ENCODE assay signal across 8 cellular contexts in the genomic region with DNA sequence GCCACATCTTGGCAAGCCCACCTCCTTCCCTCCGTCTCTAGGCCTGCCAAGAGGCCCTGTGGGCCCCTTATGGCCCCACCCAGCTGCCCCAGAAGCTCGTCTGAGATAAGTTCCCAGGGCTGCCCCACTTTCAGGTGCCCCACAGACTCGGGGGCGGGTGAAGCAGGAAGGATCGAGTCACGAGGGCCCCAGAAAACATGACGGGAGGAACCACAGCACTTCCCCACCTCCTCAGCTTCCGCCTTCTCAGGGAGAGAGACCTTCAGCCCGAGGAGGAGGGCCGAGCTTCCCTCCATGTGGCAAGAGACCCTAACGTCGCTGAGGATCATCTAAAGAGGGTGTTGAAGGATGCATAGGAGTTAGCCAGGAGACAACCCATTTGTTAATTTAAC. TPM values are rescaled to one million over a fixed set of nuclear protein-coding genes. Genes with fewer than 3 reads are reported as not detected.
DNase-seq lines count a peak whose midpoint lies in the region; ATAC-seq, FAIRE-seq and TF ChIP-seq lines count a peak whose summit lies in the region.

No MANE protein-coding gene starts in this region.

- DNase-seq in HFFc6 (no peak), glutamatergic neuron (no peak), foreskin fibroblast (no peak), Caco-2 (no peak), RCC 7860 (ENCODE audit: low spot score) (no peak)
- peak; percentile 93 for DNase-seq in activated CD4-positive, alpha-beta T cell treated with anti-CD3 and anti-CD28 coated beads, Interleukin-2, amount 10 ng/mL, durations not matched to agents 24 days and 14 days
- DNase-seq in effector memory CD8-positive, alpha-beta T cell: peak; percentile 68 to 78 (median 75)
- peak; percentile 85 for DNase-seq in stimulated activated CD4-positive, alpha-beta T cell treated with anti-CD3 and anti-CD28 coated beads, Interleukin-4, amount 100 ng/mL, for 24 hours

- no TSS peak for BruUV-seq in Caco-2 (replicated peaks; lab: Mats Ljungman, UMichigan)

- H3K27ac Mint-ChIP-seq in HFFc6 (0 out of 2 replicates have a peak overlapping the region, but pooled peaks have one; percentile 11), glutamatergic neuron (ENCODE audit: unreplicated experiment) (no peak overlapping the region), Caco-2 (ENCODE audit: unreplicated experiment) (no peak overlapping the region)
- peak overlapping the region; percentile 91 for H3K27ac Mint-ChIP-seq in activated CD4-positive, alpha-beta T cell treated with anti-CD3 and anti-CD28 coated beads, Interleukin-2, amount 10 ng/mL, durations not matched to agents 24 days and 14 days
- H3K27ac Mint-ChIP-seq in effector memory CD8-positive, alpha-beta T cell: peak overlapping the region; percentile 99 to 100

- H3K4me3 ChIP-seq in foreskin fibroblast (ENCODE audit: low read depth in 1 of 2, low read length in 2 of 2): no peak overlapping the region
- no peak overlapping the region for H3K4me3 ChIP-seq in Caco-2 (ENCODE audit: low read depth, low read length)

- H3K4me3 Mint-ChIP-seq in HFFc6: no peak overlapping the region
- peak overlapping the region; percentile 61 for H3K4me3 Mint-ChIP-seq in activated CD4-positive, alpha-beta T cell treated with anti-CD3 and anti-CD28 coated beads, Interleukin-2, amount 10 ng/mL, durations not matched to agents 24 days and 14 days
- H3K4me3 Mint-ChIP-seq in effector memory CD8-positive, alpha-beta T cell: peak overlapping the region; percentile 98 to 100
- no peak overlapping the region for H3K4me3 Mint-ChIP-seq in glutamatergic neuron (ENCODE audit: unreplicated experiment)
- no peak overlapping the region for H3K4me3 Mint-ChIP-seq in Caco-2 (ENCODE audit: unreplicated experiment)

- peak; percentile 76 for ATAC-seq in effector memory CD8-positive, alpha-beta T cell (replicated peaks)

- peaks cover 4% of the 10 kb centered on the region; the same call in 1 of the 2 replicates for H3K4me1 ChIP-seq in Caco-2

- H3K9me3 Mint-ChIP-seq in HFFc6 (no peaks in the 10 kb centered on the region), glutamatergic neuron (ENCODE audit: unreplicated experiment) (peaks cover 2% of the 10 kb centered on the region), Caco-2 (ENCODE audit: unreplicated experiment) (no peaks in the 10 kb centered on the region)
- no peaks in the 10 kb centered on the region for H3K9me3 Mint-ChIP-seq in activated CD4-positive, alpha-beta T cell treated with anti-CD3 and anti-CD28 coated beads, Interleukin-2, amount 10 ng/mL, durations not matched to agents 24 days and 14 days
- no peaks in the 10 kb centered on the region for H3K9me3 Mint-ChIP-seq in effector memory CD8-positive, alpha-beta T cell

- CTCF ChIA-PET in Caco-2 (lab: Charles Lee): no interaction called here

- H3K36me3 Mint-ChIP-seq in HFFc6 (ENCODE audit: low read depth): no peaks in the 10 kb centered on the region
- H3K36me3 Mint-ChIP-seq in activated CD4-positive, alpha-beta T cell treated with anti-CD3 and anti-CD28 coated beads, Interleukin-2, amount 10 ng/mL, durations not matched to agents 24 days and 14 days (ENCODE audit: low read depth): peaks cover 3% of the 10 kb centered on the region
- peaks cover 38% of the 10 kb centered on the region for H3K36me3 Mint-ChIP-seq in effector memory CD8-positive, alpha-beta T cell (ENCODE audit: insufficient read depth)
- H3K36me3 Mint-ChIP-seq in glutamatergic neuron (ENCODE audit: unreplicated experiment): no peaks in the 10 kb centered on the region
- peaks cover 4% of the 10 kb centered on the region for H3K36me3 Mint-ChIP-seq in Caco-2 (ENCODE audit: insufficient read depth, unreplicated experiment)

- FAIRE-seq in RCC 7860 (lab: Jason Lieb, UNC): no peak

- POLR2A ChIA-PET in Caco-2 (lab: Charles Lee): no interaction called here

- no peaks in the 10 kb centered on the region for H3K27me3 ChIP-seq in Caco-2 (replicated peaks; ENCODE audit: control insufficient read depth, insufficient read depth, low read length)

- H3K9me3 ChIP-seq in Caco-2: no peaks in the 10 kb centered on the region

- intact Hi-C loops in activated CD4-positive, alpha-beta T cell treated with anti-CD3 and anti-CD28 coated beads, Interleukin-2, amount 10 ng/mL, durations not matched to agents 24 days and 14 days (cut with micrococcal nuclease): loop anchor here (2.0 to 5.0 kb wide), 2 partner anchors 44 to 62 kb away; partner anchors contain the start of gene PIK3R2
- intact Hi-C loops in Caco-2 (cut with micrococcal nuclease; ENCODE audit: unreplicated experiment): no loop called here

- H3K4me1 Mint-ChIP-seq in HFFc6 (ENCODE audit: low read depth) (peaks cover 20% of the 10 kb centered on the region), glutamatergic neuron (ENCODE audit: low read depth, unreplicated experiment) (no peaks in the 10 kb centered on the region), Caco-2 (ENCODE audit: low read depth, unreplicated experiment) (no peaks in the 10 kb centered on the region)
- H3K4me1 Mint-ChIP-seq in activated CD4-positive, alpha-beta T cell treated with anti-CD3 and anti-CD28 coated beads, Interleukin-2, amount 10 ng/mL, durations not matched to agents 24 days and 14 days: peaks cover 49% of the 10 kb centered on the region
- peaks cover 38 to 46% of the 10 kb centered on the region in 2 donors for H3K4me1 Mint-ChIP-seq in effector memory CD8-positive, alpha-beta T cell (ENCODE audit: low read depth in 2 of 2)

- TF ChIP-seq CTCF in HFFc6 (IDR thresholded peaks at IDR 0.05) (no peak), glutamatergic neuron (IDR thresholded peaks at IDR 0.05; ENCODE audit: partially characterized antibody, unreplicated experiment) (no peak), foreskin fibroblast (IDR thresholded peaks at IDR 0.05; ENCODE audit: low read depth, low read length) (no peak), Caco-2 (IDR thresholded peaks at IDR 0.05; ENCODE audit: insufficient read depth in 1 of 2, low read depth in 1 of 2, low read length in 1 of 2, severe bottlenecking in 1 of 2, unreplicated experiment in 1 of 2) (no peak)

- H3K27me3 Mint-ChIP-seq in HFFc6 (ENCODE audit: insufficient read depth) (peaks cover 7% of the 10 kb centered on the region; the same call in 1 of the 2 replicates), glutamatergic neuron (ENCODE audit: unreplicated experiment) (peaks cover 5% of the 10 kb centered on the region), Caco-2 (ENCODE audit: insufficient read depth, unreplicated experiment) (no peaks in the 10 kb centered on the region)
- H3K27me3 Mint-ChIP-seq in activated CD4-positive, alpha-beta T cell treated with anti-CD3 and anti-CD28 coated beads, Interleukin-2, amount 10 ng/mL, durations not matched to agents 24 days and 14 days: no peaks in the 10 kb centered on the region
- no peaks in the 10 kb centered on the region for H3K27me3 Mint-ChIP-seq in effector memory CD8-positive, alpha-beta T cell

- H3K36me3 ChIP-seq in Caco-2 (ENCODE audit: control insufficient read depth, insufficient read depth, low read length): no peaks in the 10 kb centered on the region

RNA-seq across cellular contexts. Expression of gene IL12RB1, which starts 4.5 kb away (rescaled TPM):
- under 1 TPM in 1 of 6 experiments, not detected in 5; 0.10 TPM for total RNA-seq in HFFc6 (2021; fragmentation: NEBNext Ultra II Directional; extraction: Animal tissue kit (Norgen Biotek cat#: 25700))
- 37.0 and 38.8 TPM in 2 replicates for total RNA-seq in activated CD4-positive, alpha-beta T cell treated with anti-CD3 and anti-CD28 coated beads, Interleukin-2, amount 10 ng/mL, durations not matched to agents 24 days and 14 days
- not detected for total RNA-seq in glutamatergic neuron (ENCODE audit: unreplicated experiment)
- total RNA-seq in Caco-2 (2022): not detected in 2 replicates

RNA-seq across cellular contexts. Expression of gene MAST3, which starts 6.4 kb away (rescaled TPM):
- 10 to 100 TPM; 12.2 to 17.4 (median 13.2) TPM for total RNA-seq in HFFc6 (2021; fragmentation: NEBNext Ultra II Directional; extraction: Animal tissue kit (Norgen Biotek cat#: 25700))
- 16.2 and 17.2 TPM in 2 replicates for total RNA-seq in activated CD4-positive, alpha-beta T cell treated with anti-CD3 and anti-CD28 coated beads, Interleukin-2, amount 10 ng/mL, durations not matched to agents 24 days and 14 days
- total RNA-seq in glutamatergic neuron (ENCODE audit: unreplicated experiment): 16.6 TPM
- total RNA-seq in Caco-2 (2022): 8.0 and 8.2 TPM in 2 replicates

Comparison
In these comparisons a context has a peak if more than half of its experiments do, and no peak if none do; other contexts are left out.
1. DNase-seq: peak in activated CD4-positive, alpha-beta T cell treated with anti-CD3 and anti-CD28 coated beads, Interleukin-2, amount 10 ng/mL, durations not matched to agents 24 days and 14 days (single experiment), effector memory CD8-positive, alpha-beta T cell (3 of 3) and stimulated activated CD4-positive, alpha-beta T cell treated with anti-CD3 and anti-CD28 coated beads, Interleukin-4, amount 100 ng/mL, for 24 hours (single experiment); none in HFFc6 (single experiment), glutamatergic neuron (single experiment), foreskin fibroblast (0 of 2), Caco-2 (0 of 2) and RCC 7860 (single experiment).
2. H3K27ac Mint-ChIP-seq: peak in HFFc6 (single experiment), activated CD4-positive, alpha-beta T cell treated with anti-CD3 and anti-CD28 coated beads, Interleukin-2, amount 10 ng/mL, durations not matched to agents 24 days and 14 days (single experiment) and effector memory CD8-positive, alpha-beta T cell (2 of 2); none in glutamatergic neuron (single experiment) and Caco-2 (single experiment).
3. H3K4me3 Mint-ChIP-seq: peak in activated CD4-positive, alpha-beta T cell treated with anti-CD3 and anti-CD28 coated beads, Interleukin-2, amount 10 ng/mL, durations not matched to agents 24 days and 14 days (single experiment) and effector memory CD8-positive, alpha-beta T cell (2 of 2); none in HFFc6 (single experiment), glutamatergic neuron (single experiment) and Caco-2 (single experiment).
4. RNA of gene IL12RB1, which starts 4.5 kb away (total RNA-seq): 37.0 to 38.8 TPM in activated CD4-positive, alpha-beta T cell treated with anti-CD3 and anti-CD28 coated beads, Interleukin-2, amount 10 ng/mL, durations not matched to agents 24 days and 14 days; 0.10 TPM in HFFc6, not detected in glutamatergic neuron (single experiment) and not detected in Caco-2; every median in the first group is over 10 times any median in the second.